1 cellular context compared by ENCODE assay signal in the genomic region with DNA sequence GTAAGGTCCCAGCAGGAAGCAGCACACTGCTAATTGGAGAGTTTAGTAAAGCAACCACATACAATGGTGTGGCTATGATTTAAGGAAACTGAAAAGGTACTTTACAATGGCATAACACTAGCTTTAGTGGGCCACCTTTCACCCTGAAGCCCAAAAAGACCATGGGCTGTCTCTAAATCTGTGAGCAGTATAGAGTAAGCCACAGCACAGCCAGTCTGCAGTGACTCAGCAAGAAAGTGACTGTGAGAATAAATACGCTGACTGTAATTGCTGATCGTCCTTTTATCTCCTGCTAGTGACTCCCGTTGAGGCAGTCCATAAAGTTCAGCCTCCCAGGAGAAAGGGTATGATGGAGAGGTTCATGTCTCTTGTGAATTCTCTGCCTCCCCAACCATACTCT.
TF ChIP-seq lines count a peak whose summit lies in the region.

No MANE protein-coding gene starts in this region.

TF ChIP-seq in HepG2, 621 proteins besides CTCF, POLR2A, EP300 and RAD21 (continued from another document):
- TF ChIP-seq NFE2 (CRISPR knock-in tag; IDR thresholded peaks at IDR 0.05) (peak; percentile 90; the same call in 1 of the 2 replicates), KDM3A (CRISPR knock-in tag; IDR thresholded peaks at IDR 0.05; ENCODE audit: low read depth) (no peak), SRSF4 (IDR thresholded peaks at IDR 0.05; ENCODE audit: low read depth, low read length, poor library complexity, severe bottlenecking) (no peak), ZNF672 (CRISPR knock-in tag; IDR thresholded peaks at IDR 0.05) (no peak), NFE2L2 (IDR thresholded peaks at IDR 0.05; ENCODE audit: low read length) (peak; percentile 71; the same call in 1 of the 2 replicates), MAFK (conservative IDR thresholded peaks at IDR 0.05 in 1 of 2, IDR thresholded peaks at IDR 0.05 in 1 of 2; ENCODE audit: low read length in 2 of 2) (peak; percentile 58 to 70)
- TF ChIP-seq, protein P1, sequence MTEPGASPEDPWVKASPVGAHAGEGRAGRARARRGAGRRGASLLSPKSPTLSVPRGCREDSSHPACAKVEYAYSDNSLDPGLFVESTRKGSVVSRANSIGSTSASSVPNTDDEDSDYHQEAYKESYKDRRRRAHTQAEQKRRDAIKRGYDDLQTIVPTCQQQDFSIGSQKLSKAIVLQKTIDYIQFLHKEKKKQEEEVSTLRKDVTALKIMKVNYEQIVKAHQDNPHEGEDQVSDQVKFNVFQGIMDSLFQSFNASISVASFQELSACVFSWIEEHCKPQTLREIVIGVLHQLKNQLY (CRISPR knock-in tag; IDR thresholded peaks at IDR 0.05), result no peak
TF ChIP-seq in HepG2: peak in this region for 4.
